In genomic region chr20:17881741-17882064, GRCh38 we compare ENCODE assay signal across 32 cellular contexts.
"Had no signal": no experiment of that assay in that cellular context is flagged by ENCODE, and none has a peak within 500 bp of the region (broad histone marks: within the 10 kb centered on the region; RNA-seq: fewer than 3 reads in every experiment).

No MANE protein-coding gene starts in this region.

- H3K36me3 ChIP-seq: ascending aorta, Peyer's patch, SJSA1 had no signal

- H3K4me3 Mint-ChIP-seq: activated CD4-positive, alpha-beta T cell treated with anti-CD3 and anti-CD28 coated beads for 36 hours; activated CD4-positive, alpha-beta T cell treated with anti-CD3 and anti-CD28 coated beads, Interleukin-2, amount 10 ng/mL, durations not matched to agents 7 days and 5 days; activated CD8-positive, alpha-beta T cell treated with anti-CD3 and anti-CD28 coated beads, Interleukin-2, amount 10 ng/mL, durations not matched to agents 7 days and 5 days; activated naive CD4-positive, alpha-beta T cell treated with anti-CD3 and anti-CD28 coated beads, Interleukin-2, amount 50 U/mL, for 24 hours; activated naive CD8-positive, alpha-beta T cell treated with anti-CD3 and anti-CD28 coated beads, Interleukin-2, amount 10 ng/mL, durations not matched to agents 7 days and 5 days; activated T-cell treated with anti-CD3 and anti-CD28 coated beads, Interleukin-2, amount 50 U/mL, for 24 hours; T-helper 1 cell treated with Interleukin-12 subunit alpha and Interleukin-12 subunit beta and Interleukin-4 antibody, amounts not matched to agents 30 μg/mL and 1 μg/mL, for 36 hours; T-helper 2 cell treated with Interferon-gamma antibody and Interleukin-4, amounts not matched to agents 5 μg/mL and 100 μg/mL, for 36 hours; WTC11 had no signal

- H3K4me3 ChIP-seq: ascending aorta, body of pancreas, Peyer's patch, SJSA1 had no signal

- H3K27me3 Mint-ChIP-seq: activated naive CD4-positive, alpha-beta T cell treated with anti-CD3 and anti-CD28 coated beads, Interleukin-2, amount 50 U/mL, for 24 hours had no signal

- ATAC-seq: activated CD4-positive, alpha-beta T cell treated with anti-CD3 and anti-CD28 coated beads for 36 hours; activated CD4-positive, CD25-positive, alpha-beta regulatory T cell treated with anti-CD3 and anti-CD28 coated beads, Interleukin-2, amount 50 U/mL, for 24 hours; activated CD8-positive, alpha-beta T cell treated with anti-CD3 and anti-CD28 coated beads, Interleukin-2, amount 10 ng/mL, durations not matched to agents 7 days and 5 days; body of pancreas; PC-3; WTC11 had no signal

- H3K4me2 ChIP-seq: SK-N-SH had no signal

- H3K36me3 Mint-ChIP-seq: activated naive CD4-positive, alpha-beta T cell treated with anti-CD3 and anti-CD28 coated beads, Interleukin-2, amount 50 U/mL, for 24 hours; activated naive CD8-positive, alpha-beta T cell treated with anti-CD3 and anti-CD28 coated beads, Interleukin-2, amount 10 ng/mL, durations not matched to agents 7 days and 5 days; WTC11 had no signal

- H3K9ac ChIP-seq: SK-N-SH had no signal

- H3K9me2 ChIP-seq: SK-N-SH had no signal

- H3K27ac Mint-ChIP-seq: activated CD4-positive, alpha-beta T cell treated with anti-CD3 and anti-CD28 coated beads for 36 hours; activated CD4-positive, alpha-beta T cell treated with anti-CD3 and anti-CD28 coated beads, Interleukin-2, amount 10 ng/mL, durations not matched to agents 7 days and 5 days; activated CD8-positive, alpha-beta T cell treated with anti-CD3 and anti-CD28 coated beads, Interleukin-2, amount 10 ng/mL, durations not matched to agents 7 days and 5 days; activated naive CD4-positive, alpha-beta T cell treated with anti-CD3 and anti-CD28 coated beads, Interleukin-2, amount 50 U/mL, for 24 hours; activated naive CD8-positive, alpha-beta T cell treated with anti-CD3 and anti-CD28 coated beads, Interleukin-2, amount 10 ng/mL, durations not matched to agents 7 days and 5 days; activated T-cell treated with anti-CD3 and anti-CD28 coated beads, Interleukin-2, amount 50 U/mL, for 24 hours; activated T-helper 2 cell treated with anti-CD3 and anti-CD28 coated beads, Interferon-gamma antibody, Interleukin-2, Interleukin-4, amounts not matched to agents 10 μg/mL and 5 μg/mL and 100 μg/mL, durations not matched to agents 14 hours and 24 hours and 36 hours; T-helper 1 cell treated with Interleukin-12 subunit alpha and Interleukin-12 subunit beta and Interleukin-4 antibody, amounts not matched to agents 30 μg/mL and 1 μg/mL, for 36 hours; T-helper 2 cell treated with Interferon-gamma antibody and Interleukin-4, amounts not matched to agents 5 μg/mL and 100 μg/mL, for 36 hours; WTC11 had no signal

- H3K27me3 ChIP-seq: ascending aorta, body of pancreas, Peyer's patch, SJSA1 had no signal

- H3K9me3 Mint-ChIP-seq: activated CD4-positive, alpha-beta T cell treated with anti-CD3 and anti-CD28 coated beads, Interleukin-2, amount 10 ng/mL, durations not matched to agents 7 days and 5 days; activated naive CD4-positive, alpha-beta T cell treated with anti-CD3 and anti-CD28 coated beads, Interleukin-2, amount 50 U/mL, for 24 hours; activated naive CD8-positive, alpha-beta T cell treated with anti-CD3 and anti-CD28 coated beads, Interleukin-2, amount 10 ng/mL, durations not matched to agents 7 days and 5 days; activated T-cell treated with anti-CD3 and anti-CD28 coated beads, Interleukin-2, amount 50 U/mL, for 24 hours; activated T-helper 2 cell treated with anti-CD3 and anti-CD28 coated beads, Interferon-gamma antibody, Interleukin-2, Interleukin-4, amounts not matched to agents 10 μg/mL and 5 μg/mL and 100 μg/mL, durations not matched to agents 14 hours and 24 hours and 36 hours; T-helper 1 cell treated with Interleukin-12 subunit alpha and Interleukin-12 subunit beta and Interleukin-4 antibody, amounts not matched to agents 30 μg/mL and 1 μg/mL, for 36 hours; T-helper 2 cell treated with Interferon-gamma antibody and Interleukin-4, amounts not matched to agents 5 μg/mL and 100 μg/mL, for 36 hours; WTC11 had no signal

- H3K9me3 ChIP-seq: ascending aorta, body of pancreas, Peyer's patch, SJSA1, SK-N-SH had no signal

- FAIRE-seq: bronchial epithelial cell, TTC549 had no signal

- DNase-seq: activated CD4-positive, alpha-beta T cell treated with anti-CD3 and anti-CD28 coated beads for 36 hours; activated CD4-positive, alpha-beta T cell treated with anti-CD3 and anti-CD28 coated beads, Interleukin-2, amount 10 ng/mL, durations not matched to agents 7 days and 5 days; activated CD4-positive, alpha-beta T cell treated with anti-CD3 and anti-CD28 coated beads, Interleukin-2, amount 50 U/mL, for 48 hours; activated CD8-positive, alpha-beta T cell treated with anti-CD3 and anti-CD28 coated beads, Interleukin-2, amount 10 ng/mL, durations not matched to agents 7 days and 5 days; activated gamma-delta T cell; activated naive CD4-positive, alpha-beta T cell treated with Interleukin-2 at 50 U/mL for 16 hours; activated naive CD8-positive, alpha-beta T cell treated with anti-CD3 and anti-CD28 coated beads, Interleukin-2, amount 10 ng/mL, durations not matched to agents 7 days and 5 days; activated T-cell treated with anti-CD3 and anti-CD28 coated beads, Interleukin-2, amount 50 U/mL, for 24 hours; body of pancreas; NCI-H1105; NCI-H1417 treated with DMSO at 0.1 percent for 48 hours; NCI-H187 treated with DMSO at 0.1 percent for 48 hours; NCI-H2081; NCI-H226; NCI-H526; NCI-H748 treated with DMSO at 0.1 percent for 48 hours; NK-92 treated with Interleukin-12 subunit alpha and Interleukin-12 subunit beta, amount 100 ng/mL, for 24 hours; PC-3; RPMI8226; SHP77 treated with DMSO at 0.1 percent for 48 hours; SK-N-SH had no signal

- H3K4me1 ChIP-seq: ascending aorta, body of pancreas, SJSA1 had no signal

- H3K27ac ChIP-seq: ascending aorta, body of pancreas, Peyer's patch, SJSA1 had no signal
